14 cellular contexts compared by ENCODE assay signal in the genomic region with DNA sequence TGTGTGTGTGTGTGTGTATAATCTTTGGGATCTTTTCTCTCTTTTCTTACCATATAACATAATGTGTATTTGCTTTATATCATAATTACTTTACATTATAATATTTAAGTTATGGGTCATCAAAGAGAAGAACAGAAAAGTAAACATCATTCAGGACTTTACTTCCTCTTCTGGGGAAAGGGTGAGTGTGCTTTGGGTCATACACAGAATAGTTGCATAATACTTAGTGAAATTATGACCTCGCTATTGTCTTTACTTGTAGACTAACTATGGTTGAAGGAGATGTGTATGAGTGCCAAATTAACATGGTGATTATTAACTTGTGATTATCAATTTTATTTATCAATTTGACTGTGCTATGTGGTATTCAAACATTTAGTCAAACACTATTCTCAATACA.
"Had no signal": no experiment of that assay in that cellular context is flagged by ENCODE, and none has a peak within 500 bp of the region (broad histone marks: within the 10 kb centered on the region; RNA-seq: fewer than 3 reads in every experiment).

No MANE protein-coding gene starts in this region.

- DNase-seq: activated CD4-positive, alpha-beta T cell treated with anti-CD3 and anti-CD28 coated beads, Interleukin-2, amount 50 U/mL, for 4 hours; activated effector memory CD4-positive, alpha-beta T cell treated with anti-CD3 and anti-CD28 coated beads, Interleukin-2, amount 50 U/mL, for 16 hours; activated T-cell treated with anti-CD3 and anti-CD28 coated beads, Interleukin-2, amount 50 U/mL, for 72 hours; erythroblast; heart right ventricle; naive B cell; stimulated activated CD4-positive, alpha-beta T cell treated with anti-CD3 and anti-CD28 coated beads, Interleukin-2, amount 100 ng/mL, for 24 hours; stimulated activated naive CD4-positive, alpha-beta T cell treated with Interleukin-2 at 50 U/mL for 16 hours; T-helper 2 cell; thyroid gland had no signal

- ATAC-seq: activated T-cell treated with anti-CD3 and anti-CD28 coated beads, Interleukin-2, amount 50 U/mL, for 72 hours; gastroesophageal sphincter; heart right ventricle had no signal

- H3K4me3 ChIP-seq: gastroesophageal sphincter, heart right ventricle, neural progenitor cell, prostate gland, right atrium auricular region, thyroid gland had no signal
